In genomic region chr10:19119191-19119590, GRCh38 we compare ENCODE assay signal across 1 cellular context.
TF ChIP-seq lines count a peak whose summit lies in the region.

No MANE protein-coding gene starts in this region.

TF ChIP-seq in H1, 55 proteins besides CTCF, POLR2A, EP300 and RAD21 (continued from another document):
- no peak for TF ChIP-seq GABPA (IDR thresholded peaks at IDR 0.05; ENCODE audit: borderline replicate concordance, insufficient read depth, low read length)
- no peak for TF ChIP-seq MAFK (IDR thresholded peaks at IDR 0.05; ENCODE audit: low read depth, low read length)
- TF ChIP-seq ATF3 (IDR thresholded peaks at IDR 0.05; ENCODE audit: insufficient read depth, low read depth, low read length), result no peak
- TF ChIP-seq TAF7 (optimal IDR thresholded peaks at IDR 0.05; ENCODE audit: borderline replicate concordance, low read depth, low read length), result no peak
- TF ChIP-seq NRF1 (IDR thresholded peaks at IDR 0.05; ENCODE audit: low read depth, low read length), result no peak
- no peak for TF ChIP-seq EGR1 (IDR thresholded peaks at IDR 0.05; ENCODE audit: borderline replicate concordance, low read depth, low read length)
- no peak for TF ChIP-seq KDM1A (IDR thresholded peaks at IDR 0.05; ENCODE audit: borderline replicate concordance, low read length)
- TF ChIP-seq JUND (IDR thresholded peaks at IDR 0.05; ENCODE audit: low read length), result no peak
- no peak for TF ChIP-seq MAX (IDR thresholded peaks at IDR 0.05)
- TF ChIP-seq RNF2 (IDR thresholded peaks at IDR 0.05; ENCODE audit: borderline replicate concordance, low read depth, low read length, missing control alignments, poor library complexity, severe bottlenecking), result no peak
- no peak for TF ChIP-seq BRCA1 (IDR thresholded peaks at IDR 0.05; ENCODE audit: low read depth, low read length)
- TF ChIP-seq CTBP2 (IDR thresholded peaks at IDR 0.05; ENCODE audit: borderline replicate concordance, insufficient read depth, insufficient read length, low read length), result no peak
- no peak for TF ChIP-seq CBX8 (IDR thresholded peaks at IDR 0.05; ENCODE audit: borderline replicate concordance, low read depth, low read length)
- TF ChIP-seq TCF12 (IDR thresholded peaks at IDR 0.05; ENCODE audit: low read depth, low read length), result peak; percentile 82; the same call in 1 of the 2 replicates
- TF ChIP-seq POLR2AphosphoS5 (IDR thresholded peaks at IDR 0.05; ENCODE audit: low read depth, low read length), result no peak
- no peak for TF ChIP-seq SP2 (IDR thresholded peaks at IDR 0.05; ENCODE audit: low read length)
- no peak for TF ChIP-seq ASH2L (IDR thresholded peaks at IDR 0.05; ENCODE audit: low read length)
- TF ChIP-seq CEBPB (IDR thresholded peaks at IDR 0.05; ENCODE audit: low read depth, low read length), result no peak
- TF ChIP-seq SUZ12 (IDR thresholded peaks at IDR 0.05; ENCODE audit: low read length), result no peak
- peak in 1 of 2 experiments; percentile 74; a peak in 1 of 4 replicates for TF ChIP-seq HDAC2 (IDR thresholded peaks at IDR 0.05; ENCODE audit: borderline replicate concordance in 1 of 2, low read depth in 2 of 2, low read length in 2 of 2)
- no peak for TF ChIP-seq GTF2F1 (IDR thresholded peaks at IDR 0.05; ENCODE audit: borderline replicate concordance, low read depth, low read length)
- no peak for TF ChIP-seq EZH2 (IDR thresholded peaks at IDR 0.05; ENCODE audit: low read depth, low read length, severe bottlenecking)
- no peak for TF ChIP-seq FOSL1 (IDR thresholded peaks at IDR 0.05; ENCODE audit: insufficient read depth, low read depth, low read length)
- no peak for TF ChIP-seq JUN (IDR thresholded peaks at IDR 0.05; ENCODE audit: low read depth, low read length)
- no peak for TF ChIP-seq SAP30 (IDR thresholded peaks at IDR 0.05; ENCODE audit: insufficient read depth, insufficient replicate concordance, low read length)
- TF ChIP-seq KDM4A (IDR thresholded peaks at IDR 0.05; ENCODE audit: low read depth, low read length, severe bottlenecking), result no peak
- no peak for TF ChIP-seq BCL11A (IDR thresholded peaks at IDR 0.05; ENCODE audit: low read depth in 2 of 2, low read length in 2 of 2)
- TF ChIP-seq ZNF274 (IDR thresholded peaks at IDR 0.05; ENCODE audit: borderline replicate concordance, extremely low read depth, low read length), result no peak
- no peak for TF ChIP-seq E2F6 (IDR thresholded peaks at IDR 0.05)
- peak; percentile 96 for TF ChIP-seq POU5F1 (IDR thresholded peaks at IDR 0.05; ENCODE audit: low read depth, low read length)
- no peak for TF ChIP-seq SRF (IDR thresholded peaks at IDR 0.05; ENCODE audit: low read depth, low read length)
- no peak for TF ChIP-seq CBX5 (IDR thresholded peaks at IDR 0.05; ENCODE audit: low read depth, low read length)
- TF ChIP-seq ATF2 (IDR thresholded peaks at IDR 0.05; ENCODE audit: low read length), result peak; percentile 61; the same call in 1 of the 2 replicates
- TF ChIP-seq TEAD4 (IDR thresholded peaks at IDR 0.05; ENCODE audit: low read depth, low read length), result peak; percentile 53; the same call in 1 of the 2 replicates
- no peak for TF ChIP-seq BACH1 (IDR thresholded peaks at IDR 0.05; ENCODE audit: low read length)
- TF ChIP-seq USF2 (IDR thresholded peaks at IDR 0.05; ENCODE audit: low read length), result no peak
- TF ChIP-seq CHD1 (IDR thresholded peaks at IDR 0.05; ENCODE audit: low read depth, low read length), result no peak
- no peak for TF ChIP-seq CHD2 (IDR thresholded peaks at IDR 0.05; ENCODE audit: low read length)
- no peak for TF ChIP-seq RBBP5 (IDR thresholded peaks at IDR 0.05; ENCODE audit: borderline replicate concordance, low read depth, low read length)
- TF ChIP-seq KDM5A (IDR thresholded peaks at IDR 0.05; ENCODE audit: low read length), result no peak
- TF ChIP-seq CREB1 (IDR thresholded peaks at IDR 0.05), result no peak
- TF ChIP-seq RFX5 (IDR thresholded peaks at IDR 0.05; ENCODE audit: borderline replicate concordance, low read depth, low read length), result no peak
- TF ChIP-seq CHD7 (IDR thresholded peaks at IDR 0.05; ENCODE audit: insufficient replicate concordance, low read length), result no peak
- 0 out of 2 replicates have a peak, but pooled peaks have one; percentile 45 for TF ChIP-seq YY1 (IDR thresholded peaks at IDR 0.05; ENCODE audit: low read depth, low read length)
- TF ChIP-seq SP4 (IDR thresholded peaks at IDR 0.05; ENCODE audit: low read length), result no peak
- no peak for TF ChIP-seq RXRA (IDR thresholded peaks at IDR 0.05; ENCODE audit: insufficient read depth, low read depth, low read length)
- TF ChIP-seq NANOG (IDR thresholded peaks at IDR 0.05; ENCODE audit: insufficient read depth, low read depth, low read length, poor library complexity, severe bottlenecking), result peak; percentile 92
